ENCODE assay signal across 18 cellular contexts in the genomic region with DNA sequence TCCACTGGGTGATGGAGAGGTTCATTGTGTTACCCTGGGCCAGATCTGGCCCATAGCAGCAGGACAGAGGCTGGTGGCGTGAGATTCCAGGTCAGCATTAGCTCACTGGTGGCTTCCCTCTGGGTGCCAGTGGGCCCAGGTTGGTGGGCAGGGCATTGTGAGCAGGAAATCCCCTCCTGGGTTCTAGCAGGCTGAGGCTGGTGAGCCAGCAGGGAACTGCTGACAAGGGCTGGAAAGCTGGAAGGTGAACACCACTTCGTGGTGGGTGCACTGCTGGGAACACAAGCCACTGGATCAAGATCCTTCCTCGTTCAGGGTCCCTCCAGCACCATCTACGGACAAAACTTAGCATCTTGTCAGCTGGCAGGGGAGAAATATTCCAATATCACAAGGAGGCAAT.
DNase-seq lines count a peak whose midpoint lies in the region; ATAC-seq, FAIRE-seq and TF ChIP-seq lines count a peak whose summit lies in the region.
"Had no signal": no experiment of that assay in that cellular context is flagged by ENCODE, and none has a peak within 500 bp of the region (broad histone marks: within the 10 kb centered on the region; RNA-seq: fewer than 3 reads in every experiment).

No MANE protein-coding gene starts in this region.

- no peaks in the 10 kb centered on the region for H3K36me3 ChIP-seq in bronchial epithelial cell (ENCODE audit: control insufficient read depth, insufficient read depth, low read length)
- H3K36me3 ChIP-seq: HAP-1 had no signal

- FAIRE-seq in bronchial epithelial cell (lab: Jason Lieb, UNC) (peak; percentile 55), urothelium cell line (lab: Jason Lieb, UNC) (peak; percentile 20)
- FAIRE-seq: A549, G401.6, GM12892, GM19239, H1 had no signal

- DNase-seq in M059J (ENCODE audit: low read depth) (peak; percentile 2), bronchial epithelial cell (ENCODE audit: low read depth) (no peak), left lobe of liver (ENCODE audit: low spot score) (no peak), urothelium cell line (ENCODE audit: low spot score) (no peak), amniotic stem cell (lab: John Stamatoyannopoulos, UW) (no peak), NCI-H69 (lab: John Stamatoyannopoulos, UW) (no peak)
- DNase-seq: Caco-2; CD8-positive, alpha-beta memory T cell; DMS153; DMS79 treated with DMSO at 0.1 percent for 48 hours; EL had no signal

- H3K4me3 ChIP-seq in bronchial epithelial cell (ENCODE audit: low read depth, low read length): no peak overlapping the region
- H3K4me3 ChIP-seq: A549, HAP-1 had no signal

- H3K27me3 ChIP-seq in bronchial epithelial cell (ENCODE audit: control insufficient read depth, insufficient read depth, low read length): no peaks in the 10 kb centered on the region

- peak; percentile 26 for ATAC-seq in left lobe of liver
- no peak for ATAC-seq in GM19463 (IDR thresholded peaks at IDR 0.05; ENCODE audit: unreplicated experiment)
- ATAC-seq: A549 had no signal

- no peak for TF ChIP-seq CTCF in bronchial epithelial cell (IDR thresholded peaks at IDR 0.05; ENCODE audit: insufficient read depth, low read length, severe bottlenecking)
